Comparison of ENCODE assay signal across 10 cellular contexts in the genomic region with DNA sequence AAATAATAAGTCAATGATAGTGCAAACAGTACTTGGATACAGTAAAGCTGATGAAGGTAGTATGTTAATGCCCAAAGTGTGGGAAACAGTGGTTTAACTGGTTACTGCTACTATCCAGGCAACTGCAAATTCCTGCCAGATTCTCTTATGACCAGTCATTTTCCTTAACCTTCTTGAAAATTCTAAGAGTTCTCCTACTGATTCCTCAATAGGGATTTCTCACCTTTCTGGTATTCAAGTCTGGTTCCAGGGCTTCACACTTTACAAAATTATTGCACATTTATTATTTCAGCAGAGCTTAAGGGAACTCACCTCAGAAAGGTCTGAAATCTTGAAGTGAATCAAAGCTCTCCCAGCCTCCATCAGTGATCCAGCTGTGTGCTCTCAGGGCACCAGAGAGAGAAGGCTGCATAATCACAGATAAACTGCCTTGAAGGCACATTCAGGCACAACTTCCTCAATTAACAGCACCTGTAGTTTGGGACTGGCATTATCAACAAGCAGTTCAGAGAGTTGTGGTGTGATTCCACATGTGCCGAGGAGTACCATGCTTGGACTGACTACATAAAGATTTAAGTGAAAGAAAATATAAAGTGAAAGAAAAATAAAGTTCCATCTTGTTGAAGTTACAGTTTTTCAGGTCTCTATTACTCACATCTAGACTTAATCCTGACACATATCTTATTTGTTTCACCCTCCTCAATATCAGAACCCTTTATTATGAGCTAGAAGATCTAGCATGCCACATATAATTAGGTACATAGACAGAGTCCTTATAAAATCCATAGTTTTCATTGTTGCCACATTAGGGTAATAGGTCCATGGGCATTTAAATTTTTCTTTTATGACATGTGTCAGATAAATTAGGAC. TPM values are rescaled to one million over a fixed set of nuclear protein-coding genes. Genes with fewer than 3 reads are reported as not detected.
DNase-seq lines count a peak whose midpoint lies in the region; ATAC-seq and TF ChIP-seq lines count a peak whose summit lies in the region.
"Had no signal": no experiment of that assay in that cellular context is flagged by ENCODE, and none has a peak within 500 bp of the region (broad histone marks: within the 10 kb centered on the region; RNA-seq: fewer than 3 reads in every experiment).

No MANE protein-coding gene starts in this region.

- H3K9ac ChIP-seq in HCT116 (ENCODE audit: low read length) = no peak overlapping the region

- peaks cover 12% of the 10 kb centered on the region for H3K4me1 Mint-ChIP-seq in WTC11

- intact Hi-C loops in HCT116 (cut with micrococcal nuclease) (no loop called here), left lung (cut with DNase I) (no loop called here), aorta (cut with DNase I) (no loop called here), uterus (cut with DNase I; ENCODE audit: low total_unique reads) (no loop called here)

- no peaks in the 10 kb centered on the region; the same call in 1 of the 2 replicates for H3K9me2 ChIP-seq in HCT116 (ENCODE audit: insufficient read depth)

- H3K9me3 ChIP-seq in HCT116 (ENCODE audit: control insufficient read depth in 1 of 2, insufficient read depth in 1 of 2, low read depth in 1 of 2, low read length in 2 of 2) (no peaks in the 10 kb centered on the region), left lung (no peaks in the 10 kb centered on the region), aorta (ENCODE audit: control insufficient read depth, low read length) (no peaks in the 10 kb centered on the region), uterus (no peaks in the 10 kb centered on the region)
- H3K9me3 ChIP-seq: esophagus muscularis mucosa had no signal

- H4K20me1 ChIP-seq in HCT116 (ENCODE audit: insufficient read depth) = no peaks in the 10 kb centered on the region

- H3K4me2 ChIP-seq in HCT116 (ENCODE audit: low read length) = peak overlapping the region; percentile 40; the same call in 1 of the 2 replicates

- H3K36me3 ChIP-seq in HCT116 (ENCODE audit: control insufficient read depth in 1 of 2, insufficient read depth in 2 of 2, low read length in 2 of 2) (no peaks in the 10 kb centered on the region), left lung (no peaks in the 10 kb centered on the region), aorta (ENCODE audit: control insufficient read depth in 1 of 2, insufficient read depth in 2 of 2, low read length in 1 of 2) (no peaks in the 10 kb centered on the region), uterus (no peaks in the 10 kb centered on the region)
- H3K36me3 ChIP-seq: esophagus muscularis mucosa had no signal

- TF ChIP-seq POLR2A in HCT116 (IDR thresholded peaks at IDR 0.05; ENCODE audit: borderline replicate concordance, extremely low read depth, insufficient read depth, insufficient read length) = no peak
- no peak for TF ChIP-seq POLR2A in uterus (IDR thresholded peaks at IDR 0.05)

- no peak overlapping the region for H3K4me3 Mint-ChIP-seq in WTC11

- no peak overlapping the region for H3K27ac ChIP-seq in HCT116 (ENCODE audit: low read depth, low read length)
- peak overlapping the region; percentile 39 to 81 for H3K27ac ChIP-seq in left lung
- H3K27ac ChIP-seq in aorta (ENCODE audit: low read depth in 1 of 2, low read length in 2 of 2) = no peak overlapping the region
- H3K27ac ChIP-seq in uterus = no peak overlapping the region

- CTCF ChIA-PET in HCT116 (lab: Charles Lee) = no interaction called here
- CTCF ChIA-PET in WTC11 (lab: Charles Lee) = no interaction called here

- POLR2A ChIA-PET in HCT116 (lab: Charles Lee) = interaction anchor here (0.9 kb wide), 1 partner anchor 9 kb away, joined by 3 read pairs; no protein-coding TSS in a partner anchor
- POLR2A ChIA-PET in WTC11 (lab: Charles Lee) = interaction anchor here (1.0 kb wide), 1 partner anchor 60 kb away, joined by 3 read pairs; a partner anchor contains a TSS

- H3K27ac Mint-ChIP-seq in WTC11 = no peak overlapping the region

- BruUV-seq in HCT116 (replicated peaks; lab: Mats Ljungman, UMichigan) = no TSS peak

- H3K79me2 ChIP-seq in HCT116 (ENCODE audit: insufficient read depth, low read length) = no peaks in the 10 kb centered on the region

- 84 to 100% methylated on average over 1 of the region's 1 CpG for WGBS in aorta, 2 donors

- RAD21 ChIA-PET in HCT116 (lab: Charles Lee; ENCODE audit: low non-redundant PET in 1 of 2, low total read pairs in 2 of 2, uncharacterized antibody in 2 of 2, unreplicated experiment in 2 of 2) = no interaction called here

- peaks cover 0 to 23% of the 10 kb centered on the region in 2 experiments; a peak in 2 of 4 replicates for H3K4me1 ChIP-seq in HCT116 (ENCODE audit: control insufficient read depth in 1 of 2, insufficient read depth in 2 of 2, low read length in 2 of 2)
- peaks cover 2 to 12% of the 10 kb centered on the region in 2 donors for H3K4me1 ChIP-seq in left lung
- no peaks in the 10 kb centered on the region for H3K4me1 ChIP-seq in aorta (ENCODE audit: control insufficient read depth in 1 of 2, insufficient read depth in 2 of 2, low read length in 2 of 2)
- H3K4me1 ChIP-seq in uterus = no peaks in the 10 kb centered on the region

- H3K27me3 Mint-ChIP-seq in WTC11 (ENCODE audit: low read depth) = no peaks in the 10 kb centered on the region

- TF ChIP-seq CTCF in HCT116 (IDR thresholded peaks at IDR 0.05 in 2 of 3, conservative IDR thresholded peaks at IDR 0.05 in 1 of 3; ENCODE audit: borderline replicate concordance in 1 of 3, insufficient read depth in 1 of 3, low read depth in 2 of 3, low read length in 2 of 3) = no peak
- no peak for TF ChIP-seq CTCF in WTC11 (IDR thresholded peaks at IDR 0.05)
- TF ChIP-seq CTCF in left lung (IDR thresholded peaks at IDR 0.05) = no peak
- TF ChIP-seq CTCF in uterus (IDR thresholded peaks at IDR 0.05) = no peak

- H3K27me3 ChIP-seq in HCT116 (ENCODE audit: insufficient read depth, low read length) (no peaks in the 10 kb centered on the region), left lung (no peaks in the 10 kb centered on the region), aorta (ENCODE audit: control insufficient read depth in 1 of 2, insufficient read depth in 2 of 2, low read length in 1 of 2) (no peaks in the 10 kb centered on the region), uterus (no peaks in the 10 kb centered on the region)
- H3K27me3 ChIP-seq: esophagus muscularis mucosa had no signal

- no peaks in the 10 kb centered on the region for H3K36me3 Mint-ChIP-seq in WTC11

- DNase-seq in AG20443 (ENCODE audit: low spot score) = peak; percentile 30
- DNase-seq in HCT116 (ENCODE audit: low read depth, low spot score) = no peak
- DNase-seq in WTC11 (ENCODE audit: low spot score) = no peak
- DNase-seq in left lung = no peak
- no peak for DNase-seq in stimulated activated CD4-positive, alpha-beta T cell treated with anti-CD3 and anti-CD28 coated beads, Interleukin-12 subunit alpha, Interleukin-12 subunit beta, amount 100 ng/mL, for 4 hours
- DNase-seq in NCI-H2107 treated with DMSO at 0.1 percent for 48 hours (lab: John Stamatoyannopoulos, UW; ENCODE audit: unreplicated experiment) = no peak
- no peak for DNase-seq in aorta
- no peak for DNase-seq in uterus

- ATAC-seq in HCT116 = no peak
- ATAC-seq in WTC11 = peak; percentile 55
- ATAC-seq in left lung = peak; percentile 62
- no peak for ATAC-seq in aorta (ENCODE audit: low FRiP score)
- ATAC-seq: Panc1 had no signal

- H3K9me3 Mint-ChIP-seq in WTC11 = peaks cover 5% of the 10 kb centered on the region; the same call in 1 of the 2 replicates

- H2AFZ ChIP-seq in HCT116 (ENCODE audit: low read depth, low read length, poor library complexity, severe bottlenecking) = peak overlapping the region; percentile 54

- H3K4me3 ChIP-seq in HCT116 (replicated peaks in 1 of 2; ENCODE audit: low read depth in 1 of 2, low read length in 2 of 2) (no peak overlapping the region), left lung (no peak overlapping the region), aorta (ENCODE audit: low read length in 2 of 2) (no peak overlapping the region), uterus (no peak overlapping the region)
- H3K4me3 ChIP-seq: esophagus muscularis mucosa had no signal

- no peak for TF ChIP-seq RAD21 in HCT116 (IDR thresholded peaks at IDR 0.05; ENCODE audit: low read depth)

TF ChIP-seq in HCT116, 20 proteins besides CTCF, POLR2A, EP300 and RAD21:
- TF ChIP-seq CEBPB (IDR thresholded peaks at IDR 0.05; ENCODE audit: low read depth) (no peak), TCF7L2 (IDR thresholded peaks at IDR 0.05; ENCODE audit: borderline replicate concordance, extremely low read depth, insufficient read depth, insufficient read length) (no peak), CBX3 (IDR thresholded peaks at IDR 0.05; ENCODE audit: low read depth) (no peak), EGR1 (IDR thresholded peaks at IDR 0.05; ENCODE audit: low read depth) (no peak), ZNF274 (IDR thresholded peaks at IDR 0.05; ENCODE audit: low read depth, low read length) (no peak), SIN3A (IDR thresholded peaks at IDR 0.05; ENCODE audit: low read depth) (no peak)
- TF ChIP-seq, protein P1, sequence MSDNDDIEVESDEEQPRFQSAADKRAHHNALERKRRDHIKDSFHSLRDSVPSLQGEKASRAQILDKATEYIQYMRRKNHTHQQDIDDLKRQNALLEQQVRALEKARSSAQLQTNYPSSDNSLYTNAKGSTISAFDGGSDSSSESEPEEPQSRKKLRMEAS (IDR thresholded peaks at IDR 0.05) = no peak

TF ChIP-seq in WTC11, 78 proteins besides CTCF, POLR2A, EP300 and RAD21:
- TF ChIP-seq SP1 (CRISPR knock-in tag; conservative IDR thresholded peaks at IDR 0.05) = no peak
- TF ChIP-seq GRHL2 (CRISPR knock-in tag; IDR thresholded peaks at IDR 0.05; ENCODE audit: insufficient replicate concordance, severe bottlenecking) = no peak
- TF ChIP-seq NR1H2 (CRISPR knock-in tag; IDR thresholded peaks at IDR 0.05) = no peak
- no peak for TF ChIP-seq NR3C1 (CRISPR knock-in tag; conservative IDR thresholded peaks at IDR 0.05; ENCODE audit: low read depth)
- no peak for TF ChIP-seq TP53 (CRISPR knock-in tag; IDR thresholded peaks at IDR 0.05)

RNA-seq across cellular contexts. Expression of a gene that starts 59.5 kb away (rescaled TPM):
- 51.3 TPM for total RNA-seq in HCT116 (2021; ENCODE audit: unreplicated experiment)
- polyA plus RNA-seq in HCT116 (2012) = 12.4 and 14.9 TPM in 2 replicates
- 5.0 to 5.6 TPM (median 5.1 TPM) in 3 replicates for total RNA-seq in WTC11 (2021)
- total RNA-seq in left lung = 10 to 100 TPM; 47.7 to 49.5 TPM
- 10 to 100 TPM; 23.2 to 24.2 TPM for total RNA-seq in aorta
- 10 to 100 TPM in 1 of 2 donors, 1 to 10 TPM in 1; 9.6 to 12.9 TPM for polyA plus RNA-seq in aorta
- total RNA-seq in uterus = 10 to 100 TPM; 17.9 to 58.5 (median 52.5) TPM

RNA-seq across cellular contexts. Expression of a gene that starts 60.0 kb away (rescaled TPM):
- total RNA-seq in HCT116 (2021; ENCODE audit: unreplicated experiment) (177 TPM), WTC11 (2021) (147 to 162 TPM (median 160 TPM) in 3 replicates), left lung (100 to 1,000 TPM; 268 to 336 TPM), aorta (100 to 1,000 TPM; 120 to 135 TPM), uterus (100 to 1,000 TPM in 3 of 4 donors, 10 to 100 TPM in 1; 96.8 to 172 (median 128) TPM)
- polyA plus RNA-seq in HCT116 (2012) = 146 and 156 TPM in 2 replicates
- polyA plus RNA-seq in aorta = 100 to 1,000 TPM in 1 of 2 donors, 10 to 100 TPM in 1; 69.3 to 105 TPM

Comparison
In these comparisons a context has a peak if more than half of its experiments do, and no peak if none do; other contexts are left out.
1. ATAC-seq: peak in WTC11 (single experiment) and left lung (single experiment); none in HCT116 (single experiment) and aorta (single experiment).
2. H3K27ac ChIP-seq: peak in left lung (2 of 2); none in HCT116 (single experiment), aorta (0 of 2) and uterus (0 of 2).